8 cellular contexts compared by ENCODE assay signal in genomic region chr4:10457255-10457801, GRCh38. TPM values are rescaled to one million over a fixed set of nuclear protein-coding genes. Genes with fewer than 3 reads are reported as not detected.
DNase-seq lines count a peak whose midpoint lies in the region; ATAC-seq, FAIRE-seq and TF ChIP-seq lines count a peak whose summit lies in the region.

ZNF518B (minus strand) TSS chr4:10457426; CDS start chr4:10446328, 11,098 bp downstream.

- DNase-seq in BE2C (peak; percentile 65), RPMI8226 (peak; percentile 73), frontal cortex (ENCODE audit: low spot score in 2 of 2) (peak; percentile 82), occipital lobe (lab: John Stamatoyannopoulos, UW) (peak; percentile 26), superior temporal gyrus (ENCODE audit: extremely low spot score) (peak; percentile 33)
- peak; percentile 68 for DNase-seq in activated gamma-delta T cell treated with anti-CD3 and anti-CD28 coated beads, Interleukin-2, amount 50 U/mL, for 16 hours (ENCODE audit: low read depth)

- H3K36me3 ChIP-seq in BE2C = no peaks in the 10 kb centered on the region

- no peaks in the 10 kb centered on the region for H3K4me1 ChIP-seq in BE2C

- FAIRE-seq in frontal cortex (lab: Jason Lieb, UNC) = no peak

- H3K27me3 ChIP-seq in BE2C = no peaks in the 10 kb centered on the region

- peak within 1 kb of the TSS; percentile 16 for H3K4me3 ChIP-seq in BE2C (ENCODE audit: low read depth, low read length)

- H3K9me3 ChIP-seq in BE2C = peaks cover 3% of the 10 kb centered on the region

- TF ChIP-seq CTCF in BE2C (IDR thresholded peaks at IDR 0.05; ENCODE audit: low read depth, low read length) = no peak

- ATAC-seq in GM19025 (IDR thresholded peaks at IDR 0.05; ENCODE audit: low read depth, unreplicated experiment) = peak; percentile 74
- peak; percentile 74 for ATAC-seq in HG03159 (IDR thresholded peaks at IDR 0.05; ENCODE audit: unreplicated experiment)

RNA-seq across cellular contexts. Expression of gene ZNF518B, which starts in this region (rescaled TPM):
- polyA plus RNA-seq in BE2C (2012; ENCODE audit: insufficient read depth, insufficient read length, low read depth) = 4.2 TPM
- 107 TPM for total RNA-seq in frontal cortex
- 126 TPM for total RNA-seq in occipital lobe

Comparison
In these comparisons a context has a peak if more than half of its experiments do, and no peak if none do; other contexts are left out.
1. Peak in every context shown above with its lines: DNase-seq, ATAC-seq and H3K4me3 ChIP-seq.
2. DNase-seq: peak in every context shown above with its lines; median percentile 82 in frontal cortex; 73 in RPMI8226; 68 in activated gamma-delta T cell treated with anti-CD3 and anti-CD28 coated beads, Interleukin-2, amount 50 U/mL, for 16 hours; 65 in BE2C; 33 in superior temporal gyrus; 26 in occipital lobe.